In genomic region chr12:32535260-32535999, GRCh38 we compare ENCODE assay signal across 7 cellular contexts.
DNase-seq lines count a peak whose midpoint lies in the region; ATAC-seq and TF ChIP-seq lines count a peak whose summit lies in the region.

No MANE protein-coding gene starts in this region.

- peak overlapping the region; percentile 48 for H3K9ac ChIP-seq in fibroblast of lung (ENCODE audit: insufficient read depth, low read length)

- peak overlapping the region; percentile 30 for H3K27ac ChIP-seq in fibroblast of lung (ENCODE audit: insufficient read depth, low read length)

- H3K9me3 ChIP-seq in fibroblast of lung (ENCODE audit: control insufficient read depth, insufficient read depth, low read depth, low read length), result no peaks in the 10 kb centered on the region

- peak overlapping the region; percentile 13 to 83 (median 44) for H3K4me3 ChIP-seq in fibroblast of lung (replicated peaks in 1 of 4; ENCODE audit: control extremely low read depth in 1 of 4, insufficient read depth in 1 of 4, low read depth in 3 of 4, low read length in 4 of 4)

- no peaks in the 10 kb centered on the region for H3K9me3 Mint-ChIP-seq in naive B cell

- no peaks in the 10 kb centered on the region for H3K27me3 Mint-ChIP-seq in naive B cell

- H3K27me3 ChIP-seq in fibroblast of lung (ENCODE audit: control insufficient read depth, insufficient read depth, low read length), result no peaks in the 10 kb centered on the region

- ATAC-seq in GM19463 (IDR thresholded peaks at IDR 0.05; ENCODE audit: unreplicated experiment) (peak; percentile 81), naive B cell (ENCODE audit: low read depth in 2 of 2) (peak; percentile 62 to 69), HG02938 (IDR thresholded peaks at IDR 0.05; ENCODE audit: unreplicated experiment) (no peak)

- H3K4me2 ChIP-seq in fibroblast of lung (ENCODE audit: extremely low read depth, insufficient read depth, low read length), result peak overlapping the region; percentile 84

- DNase-seq in NCI-H1092 (lab: John Stamatoyannopoulos, UW) (peak; percentile 78), SKM-1 (lab: John Stamatoyannopoulos, UW; ENCODE audit: unreplicated experiment) (peak; percentile 10), fibroblast of lung (ENCODE audit: low read depth in 2 of 2) (peak; percentile 74 to 83), naive B cell (peak; percentile 18), GM13976 (ENCODE audit: low spot score) (no peak)

- H3K4me3 Mint-ChIP-seq in naive B cell, result peak overlapping the region; percentile 77 to 93 (median 84)

- in situ Hi-C loops in GM13976 (cut with MboI; ENCODE audit: low sequenced_read_pairs, unreplicated experiment), result no loop called here

- no peaks in the 10 kb centered on the region for H4K20me1 ChIP-seq in fibroblast of lung (ENCODE audit: control insufficient read depth, extremely low read depth, insufficient read depth, low read length)

- H3K4me1 ChIP-seq in fibroblast of lung (ENCODE audit: control insufficient read depth, extremely low read depth, insufficient read depth, low read length), result peaks cover 5% of the 10 kb centered on the region

- peak overlapping the region; percentile 27 to 88 (median 78) for H3K27ac Mint-ChIP-seq in naive B cell

- peak overlapping the region; percentile 6 for H2AFZ ChIP-seq in fibroblast of lung (ENCODE audit: low read length)

- H3K36me3 ChIP-seq in fibroblast of lung (ENCODE audit: control insufficient read depth, insufficient read depth, low read length), result no peaks in the 10 kb centered on the region

- H3K4me1 Mint-ChIP-seq in naive B cell, result peaks cover 26 to 42% (median 33%) of the 10 kb centered on the region in 3 donors

- no peak for TF ChIP-seq CTCF in fibroblast of lung (conservative IDR thresholded peaks at IDR 0.05 in 1 of 2, IDR thresholded peaks at IDR 0.05 in 1 of 2; ENCODE audit: low read depth in 1 of 2, low read length in 2 of 2)
- TF ChIP-seq CTCF in GM13976 (IDR thresholded peaks at IDR 0.05; ENCODE audit: borderline replicate concordance, control extremely low read depth, extremely low read depth, insufficient read depth, missing control alignments), result no peak

- peaks cover 4% of the 10 kb centered on the region for H3K79me2 ChIP-seq in fibroblast of lung (ENCODE audit: control insufficient read depth, insufficient read depth, low read length)

- H3K36me3 Mint-ChIP-seq in naive B cell, result no peaks in the 10 kb centered on the region
